In the genomic region with DNA sequence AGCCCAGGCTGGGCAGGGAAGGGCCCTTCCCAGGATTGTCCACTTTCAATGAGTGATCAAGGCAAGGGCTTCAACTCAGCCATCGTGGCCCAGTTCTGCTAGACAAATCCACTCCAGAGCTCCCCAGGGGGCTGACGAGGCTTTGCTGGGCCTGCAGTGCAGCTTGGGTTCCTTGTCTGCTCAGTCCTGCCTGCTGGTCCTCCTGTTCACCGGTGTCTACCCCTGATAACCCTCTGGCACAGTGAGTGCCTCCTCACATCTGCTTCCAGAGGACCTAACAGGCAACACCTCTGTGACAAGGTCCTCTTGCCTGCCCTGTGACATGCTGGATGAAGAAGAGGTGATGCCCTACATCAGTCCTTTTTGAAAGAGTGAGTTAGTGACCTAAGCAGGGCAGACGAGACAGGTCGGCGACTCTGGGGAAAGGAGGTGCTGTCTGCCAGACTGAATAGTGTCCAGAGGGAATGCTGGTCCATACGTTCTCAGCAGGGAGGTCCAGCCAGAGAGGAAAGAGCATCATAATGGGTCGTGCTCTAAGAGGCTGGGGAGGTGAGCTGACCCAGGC, we compare ENCODE assay signal across 24 cellular contexts. TPM values are rescaled to one million over a fixed set of nuclear protein-coding genes. Genes with fewer than 3 reads are reported as not detected.
"Had no signal": no experiment of that assay in that cellular context is flagged by ENCODE, and none has a peak within 500 bp of the region (broad histone marks: within the 10 kb centered on the region; RNA-seq: fewer than 3 reads in every experiment).

No MANE protein-coding gene starts in this region.

- ATAC-seq: activated CD8-positive, alpha-beta memory T cell treated with anti-CD3 and anti-CD28 coated beads, Interleukin-2, amount 10 ng/mL, durations not matched to agents 7 days and 5 days; activated T-cell treated with anti-CD3 and anti-CD28 coated beads, Interleukin-2, amount 50 U/mL, for 72 hours; Panc1; T-helper 17 cell had no signal

- H3K9me3 ChIP-seq: adrenal gland, SJSA1 had no signal

- H3K36me3 ChIP-seq: adrenal gland, SJSA1 had no signal

- H3K4me1 ChIP-seq: adrenal gland, SJSA1 had no signal

- H3K27ac ChIP-seq: adrenal gland, SJSA1 had no signal

- DNase-seq: activated B cell treated with CpG ODN at 0.5 μM for 24 hours; activated CD4-positive, alpha-beta T cell treated with anti-CD3 and anti-CD28 coated beads for 1 hour; activated CD4-positive, alpha-beta T cell treated with anti-CD3 and anti-CD28 coated beads, Interleukin-2, amount 10 ng/mL, durations not matched to agents 24 days and 14 days; activated CD4-positive, alpha-beta T cell treated with anti-CD3 and anti-CD28 coated beads, Interleukin-2, amount 50 U/mL, for 48 hours; activated CD8-positive, alpha-beta memory T cell treated with anti-CD3 and anti-CD28 coated beads, Interleukin-2, amount 10 ng/mL, durations not matched to agents 7 days and 5 days; activated naive CD4-positive, alpha-beta T cell treated with anti-CD3 and anti-CD28 coated beads, Interleukin-2, amount 50 U/mL, for 16 hours; activated naive CD8-positive, alpha-beta T cell treated with anti-CD3 and anti-CD28 coated beads, Interleukin-2, amount 10 ng/mL, durations not matched to agents 7 days and 5 days; activated T-cell treated with anti-CD3 and anti-CD28 coated beads, Interleukin-2, amount 50 U/mL, for 72 hours; adrenal gland; IMR-90; Kasumi-1; KBM-7; NCI-H1105 treated with DMSO at 0.1 percent for 48 hours; NCI-H1436 treated with DMSO at 0.1 percent for 48 hours; NCI-H187; NK-92 treated with Interleukin-12 subunit alpha and Interleukin-12 subunit beta, amount 100 ng/mL, for 24 hours; OCI-M1; RPMI8226; SHP77; T-helper 17 cell; T-helper 9 cell had no signal

- H3K27me3 ChIP-seq: adrenal gland, SJSA1 had no signal

- H3K4me3 ChIP-seq: adrenal gland, SJSA1 had no signal

RNA-seq across cellular contexts. Expression of a gene that starts 20.9 kb away (rescaled TPM):
- total RNA-seq: activated B cell treated with CpG ODN at 0.5 μM for 24 hours; activated CD4-positive, alpha-beta T cell treated with anti-CD3 and anti-CD28 coated beads, Interleukin-2, amount 10 ng/mL, durations not matched to agents 24 days and 14 days; activated CD8-positive, alpha-beta memory T cell treated with anti-CD3 and anti-CD28 coated beads, Interleukin-2, amount 10 ng/mL, durations not matched to agents 7 days and 5 days; activated naive CD8-positive, alpha-beta T cell treated with anti-CD3 and anti-CD28 coated beads, Interleukin-2, amount 10 ng/mL, durations not matched to agents 7 days and 5 days; activated T-cell treated with anti-CD3 and anti-CD28 coated beads, Interleukin-2, amount 50 U/mL, for 72 hours; activated T-helper 2 cell treated with anti-CD3 and anti-CD28 coated beads, Interferon-gamma antibody, Interleukin-2, Interleukin-4, amounts not matched to agents 10 μg/mL and 5 μg/mL and 100 μg/mL, durations not matched to agents 14 hours and 24 hours and 36 hours; T-helper 17 cell had no signal
